Comparison of ENCODE assay signal across 1 cellular context in the genomic region with DNA sequence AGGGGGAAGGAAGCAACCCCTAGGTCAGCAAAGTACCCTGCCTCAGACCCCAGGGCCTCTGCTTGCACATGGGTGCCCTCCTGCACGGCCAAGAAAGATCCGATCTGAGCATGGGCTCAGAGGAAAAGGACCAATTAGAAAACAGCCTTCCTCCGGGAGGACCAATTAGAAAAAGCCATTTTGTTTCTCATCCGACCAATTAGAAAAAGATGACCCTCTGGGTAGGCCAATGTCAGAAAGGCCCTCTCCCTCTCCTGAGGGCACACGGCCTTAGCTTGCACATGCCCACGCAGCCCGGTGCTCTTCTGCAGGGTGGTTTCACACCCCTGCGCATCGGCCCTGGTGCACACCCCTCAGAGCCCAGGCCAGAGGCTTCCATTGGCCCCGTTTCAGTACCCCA.
TF ChIP-seq lines count a peak whose summit lies in the region.

No MANE protein-coding gene starts in this region.

TF ChIP-seq in H1, 55 proteins besides CTCF, POLR2A, EP300 and RAD21:
- TF ChIP-seq SP1 (IDR thresholded peaks at IDR 0.05; ENCODE audit: low read depth, low read length) (peak; percentile 48; the same call in 1 of the 2 replicates), E2F6 (IDR thresholded peaks at IDR 0.05) (peak; percentile 84), RFX5 (IDR thresholded peaks at IDR 0.05; ENCODE audit: borderline replicate concordance, low read depth, low read length) (no peak)
- TF ChIP-seq, protein P1, sequence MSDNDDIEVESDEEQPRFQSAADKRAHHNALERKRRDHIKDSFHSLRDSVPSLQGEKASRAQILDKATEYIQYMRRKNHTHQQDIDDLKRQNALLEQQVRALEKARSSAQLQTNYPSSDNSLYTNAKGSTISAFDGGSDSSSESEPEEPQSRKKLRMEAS (IDR thresholded peaks at IDR 0.05), result peak; percentile 86
